In genomic region chr20:61796738-61797137, GRCh38 we compare ENCODE assay signal across 16 cellular contexts.
DNase-seq lines count a peak whose midpoint lies in the region; TF ChIP-seq lines count a peak whose summit lies in the region.
"Had no signal": no experiment of that assay in that cellular context is flagged by ENCODE, and none has a peak within 500 bp of the region (broad histone marks: within the 10 kb centered on the region; RNA-seq: fewer than 3 reads in every experiment).

No MANE protein-coding gene starts in this region.

- no peak overlapping the region for H2BK15ac ChIP-seq in H9 (ENCODE audit: low read depth, low read length)

- H3K4me2 ChIP-seq in BLaER1, result peak overlapping the region; percentile 88
- H3K4me2 ChIP-seq in H9 (ENCODE audit: insufficient read depth, insufficient read length, low read length), result no peak overlapping the region
- no peak overlapping the region for H3K4me2 ChIP-seq in Karpas-422 (ENCODE audit: low read depth, low read length, poor library complexity, severe bottlenecking)
- H3K4me2 ChIP-seq: A549, GM23338 had no signal

- H3K23me2 ChIP-seq in H9 (ENCODE audit: insufficient read length, low read depth, low read length, poor library complexity, severe bottlenecking), result no peaks in the 10 kb centered on the region

- no peak overlapping the region for H2AFZ ChIP-seq in H9 (ENCODE audit: low read length)
- H2AFZ ChIP-seq in Karpas-422 (ENCODE audit: low read length), result no peak overlapping the region
- H2AFZ ChIP-seq: GM23338 had no signal

- no peak overlapping the region for H3K4ac ChIP-seq in H9 (ENCODE audit: low read depth, low read length)

- H3K36me3 ChIP-seq in BLaER1, result no peaks in the 10 kb centered on the region
- no peaks in the 10 kb centered on the region for H3K36me3 ChIP-seq in Karpas-422 (ENCODE audit: insufficient read depth, low read length)

- no peak overlapping the region for H2BK120ac ChIP-seq in H9 (ENCODE audit: low read depth, low read length, poor library complexity, severe bottlenecking)

- no peak overlapping the region for H2BK20ac ChIP-seq in H9 (ENCODE audit: low read depth, low read length, poor library complexity, severe bottlenecking)

- no peak overlapping the region for H3K18ac ChIP-seq in H9 (ENCODE audit: insufficient read length, low read depth, low read length)

- no peak for TF ChIP-seq CTCF in H9 (conservative IDR thresholded peaks at IDR 0.05)
- no peak for TF ChIP-seq CTCF in glutamatergic neuron (IDR thresholded peaks at IDR 0.05; ENCODE audit: partially characterized antibody, unreplicated experiment)

- H3K9me2 ChIP-seq in Karpas-422 (replicated peaks; ENCODE audit: insufficient read depth, low read length), result no peaks in the 10 kb centered on the region

- H3K9me3 Mint-ChIP-seq in H9, result no peaks in the 10 kb centered on the region
- peaks cover 2% of the 10 kb centered on the region for H3K9me3 Mint-ChIP-seq in glutamatergic neuron (ENCODE audit: unreplicated experiment)
- H3K9me3 Mint-ChIP-seq: CD4-positive, alpha-beta T cell had no signal

- WGBS in H9 (ENCODE audit: extremely low coverage, insufficient read length, low lambda C conversion rate), result no CpG with 5 or more reads among the region's 11 CpGs

- H3K4me3 Mint-ChIP-seq in H9 (no peak overlapping the region), glutamatergic neuron (ENCODE audit: unreplicated experiment) (no peak overlapping the region)
- H3K4me3 Mint-ChIP-seq: CD14-positive monocyte; CD4-positive, alpha-beta T cell; CD8-positive, alpha-beta memory T cell; GM23338 had no signal

- H4K91ac ChIP-seq in H9 (ENCODE audit: insufficient read length, low read depth, low read length), result peak overlapping the region; percentile 62

- H2BK12ac ChIP-seq in H9 (ENCODE audit: insufficient read length, low read depth, low read length), result no peak overlapping the region

- H4K8ac ChIP-seq in H9 (replicated peaks; ENCODE audit: insufficient read length, low read depth, low read length), result no peak overlapping the region

- H3K4me3 ChIP-seq in BLaER1, result no peak overlapping the region
- H3K4me3 ChIP-seq in Karpas-422 (ENCODE audit: low read length), result no peak overlapping the region
- H3K4me3 ChIP-seq: A549, GM23338 had no signal

- no peak overlapping the region for H2AK5ac ChIP-seq in H9 (ENCODE audit: insufficient read length, low read length)

- no peak overlapping the region for H3T11ph ChIP-seq in H9 (ENCODE audit: low read length)

- H3K27ac ChIP-seq in BLaER1 (peak overlapping the region; percentile 74), H9 (ENCODE audit: insufficient read length, low read depth, low read length) (no peak overlapping the region), Karpas-422 (ENCODE audit: low read length) (no peak overlapping the region)
- H3K27ac ChIP-seq: A549 had no signal

- H3K9ac ChIP-seq in BLaER1 (peak overlapping the region; percentile 24; the same call in 1 of the 2 replicates), H9 (ENCODE audit: extremely low read depth, insufficient read length, low read length) (no peak overlapping the region), Karpas-422 (ENCODE audit: low read length) (no peak overlapping the region)

- no peak overlapping the region for H2BK5ac ChIP-seq in H9 (ENCODE audit: insufficient read length, low read length)

- H4K20me1 ChIP-seq in BLaER1, result peaks cover 37% of the 10 kb centered on the region
- H4K20me1 ChIP-seq in H9 (ENCODE audit: control insufficient read depth, insufficient read depth, insufficient read length), result no peaks in the 10 kb centered on the region
- peaks cover 44% of the 10 kb centered on the region; the same call in 1 of the 2 replicates for H4K20me1 ChIP-seq in Karpas-422 (ENCODE audit: insufficient read depth, low read depth, low read length)

- H3K27ac Mint-ChIP-seq in H9, result no peak overlapping the region
- H3K27ac Mint-ChIP-seq in glutamatergic neuron (ENCODE audit: unreplicated experiment), result peak overlapping the region; percentile 33
- H3K27ac Mint-ChIP-seq: CD14-positive monocyte; CD4-positive, alpha-beta T cell; CD8-positive, alpha-beta memory T cell; GM23338 had no signal

- H3K14ac ChIP-seq in H9 (ENCODE audit: insufficient read depth, low read length), result no peak overlapping the region

- H3K79me1 ChIP-seq in H9 (ENCODE audit: insufficient read depth, low read depth, low read length, poor library complexity, severe bottlenecking), result no peaks in the 10 kb centered on the region

- H3K23ac ChIP-seq in H9 (ENCODE audit: insufficient read length, low read depth, low read length), result no peak overlapping the region

- H3K27me3 Mint-ChIP-seq in H9 (ENCODE audit: low read depth) (peaks cover 28% of the 10 kb centered on the region), glutamatergic neuron (ENCODE audit: unreplicated experiment) (peaks cover 2% of the 10 kb centered on the region)

- no peaks in the 10 kb centered on the region for H3K79me2 ChIP-seq in H9 (ENCODE audit: insufficient read depth, low read length)
- no peaks in the 10 kb centered on the region for H3K79me2 ChIP-seq in Karpas-422 (ENCODE audit: low read length)

- DNase-seq in H9 (no peak), glutamatergic neuron (no peak), cerebellar cortex (ENCODE audit: low spot score) (no peak), Karpas-422 (no peak), T-helper 9 cell (no peak)
- DNase-seq: 8988T; CD4-positive, alpha-beta T cell; CD8-positive, alpha-beta memory T cell; DMS 273 treated with DMSO at 0.1 percent for 48 hours; DMS79 treated with DMSO at 0.1 percent for 48 hours; GF-D8; HCEC 1CT had no signal

- H3K9me3 ChIP-seq in BLaER1 (no peaks in the 10 kb centered on the region), H9 (ENCODE audit: control insufficient read depth, low read depth, low read length) (no peaks in the 10 kb centered on the region), Karpas-422 (ENCODE audit: low read length) (no peaks in the 10 kb centered on the region)
- H3K9me3 ChIP-seq: A549 had no signal

- H3K36me3 Mint-ChIP-seq in H9 (ENCODE audit: insufficient read depth in 1 of 3, low read depth in 3 of 3) (no peaks in the 10 kb centered on the region), glutamatergic neuron (ENCODE audit: unreplicated experiment) (no peaks in the 10 kb centered on the region)
- H3K36me3 Mint-ChIP-seq: CD14-positive monocyte had no signal

- peaks cover 59% of the 10 kb centered on the region for H3K4me1 ChIP-seq in BLaER1
- H3K4me1 ChIP-seq in H9 (ENCODE audit: insufficient read depth, low read length), result no peaks in the 10 kb centered on the region; the same call in 1 of the 2 replicates
- peaks cover 27% of the 10 kb centered on the region for H3K4me1 ChIP-seq in Karpas-422 (ENCODE audit: low read length)
- H3K4me1 ChIP-seq: A549 had no signal

- no peak overlapping the region for H4K5ac ChIP-seq in H9 (ENCODE audit: insufficient read length, low read depth, low read length)

- H3K4me1 Mint-ChIP-seq in H9 (peaks cover 0 to 11% of the 10 kb centered on the region in 2 experiments; a peak in 2 of 4 replicates), glutamatergic neuron (ENCODE audit: low read depth, unreplicated experiment) (peaks cover 6% of the 10 kb centered on the region)
- H3K4me1 Mint-ChIP-seq: CD14-positive monocyte; CD8-positive, alpha-beta memory T cell had no signal

- H3K27me3 ChIP-seq in BLaER1, result peaks cover 13% of the 10 kb centered on the region
- H3K27me3 ChIP-seq in H9 (ENCODE audit: insufficient read depth, low read length), result no peaks in the 10 kb centered on the region; the same call in 1 of the 2 replicates
- H3K27me3 ChIP-seq in Karpas-422 (ENCODE audit: low read length), result no peaks in the 10 kb centered on the region

- H3K56ac ChIP-seq in H9 (ENCODE audit: insufficient read length, low read depth, low read length), result no peak overlapping the region
